In the genomic region with DNA sequence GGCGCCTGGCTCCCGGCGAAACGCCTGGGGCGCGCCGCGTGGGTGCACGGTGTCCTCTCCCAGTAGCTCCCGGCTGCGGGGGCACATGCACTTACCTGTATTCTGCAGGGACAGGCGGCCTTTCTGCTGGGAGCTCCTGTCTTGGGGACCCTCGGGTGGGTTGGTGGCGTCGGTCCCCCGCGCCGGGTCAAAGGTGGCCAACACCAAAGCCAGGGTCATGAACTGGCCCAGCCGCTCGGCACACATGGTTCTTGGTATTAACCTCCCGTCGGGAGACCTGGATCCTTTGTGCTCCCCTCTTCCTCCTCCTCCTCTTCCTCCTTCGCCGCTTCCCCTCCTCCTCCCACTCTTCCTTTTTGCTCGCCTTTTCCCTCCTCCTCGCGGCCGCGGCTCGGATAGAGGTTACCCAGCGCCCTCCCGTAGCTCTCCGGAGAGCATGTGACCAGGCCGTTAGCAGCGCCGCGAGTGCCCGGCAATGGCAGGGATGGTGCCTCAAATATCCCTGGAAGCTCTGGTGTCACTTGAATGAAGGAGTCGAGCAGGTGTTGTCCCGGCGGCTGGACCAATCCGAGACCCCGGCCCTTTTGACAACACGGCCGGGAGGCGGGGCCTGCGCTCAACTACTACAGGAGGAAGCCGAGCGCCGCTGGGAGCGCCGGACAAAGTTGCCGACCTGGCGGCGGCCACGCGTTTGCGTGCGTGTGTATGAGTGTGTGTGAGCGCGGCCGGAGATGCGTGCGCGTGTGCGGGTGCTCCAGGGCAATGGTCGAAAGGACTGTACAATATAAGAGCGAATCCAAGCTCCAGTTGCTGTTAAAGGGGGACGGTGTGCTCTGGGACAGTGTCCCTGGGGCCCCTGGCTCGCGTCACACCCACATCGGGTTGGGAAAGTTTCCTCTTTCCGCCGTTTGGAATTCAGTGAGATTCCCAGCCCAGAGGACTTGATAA, we compare ENCODE assay signal across 1 cellular context.
A peak's percentile ranks its signal among the peaks of the same experiment; 100 is the strongest.
TF ChIP-seq lines count a peak whose summit lies in the region.

A gene with protein sequence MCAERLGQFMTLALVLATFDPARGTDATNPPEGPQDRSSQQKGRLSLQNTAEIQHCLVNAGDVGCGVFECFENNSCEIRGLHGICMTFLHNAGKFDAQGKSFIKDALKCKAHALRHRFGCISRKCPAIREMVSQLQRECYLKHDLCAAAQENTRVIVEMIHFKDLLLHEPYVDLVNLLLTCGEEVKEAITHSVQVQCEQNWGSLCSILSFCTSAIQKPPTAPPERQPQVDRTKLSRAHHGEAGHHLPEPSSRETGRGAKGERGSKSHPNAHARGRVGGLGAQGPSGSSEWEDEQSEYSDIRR (minus strand): TSS at position 467 of the 948 bp plus-strand sequence. CDS start 221 bp downstream, at position 246.

TF ChIP-seq in A549, 52 proteins besides CTCF, POLR2A, EP300 and RAD21 (continued from another document):
- TF ChIP-seq, protein P1, sequence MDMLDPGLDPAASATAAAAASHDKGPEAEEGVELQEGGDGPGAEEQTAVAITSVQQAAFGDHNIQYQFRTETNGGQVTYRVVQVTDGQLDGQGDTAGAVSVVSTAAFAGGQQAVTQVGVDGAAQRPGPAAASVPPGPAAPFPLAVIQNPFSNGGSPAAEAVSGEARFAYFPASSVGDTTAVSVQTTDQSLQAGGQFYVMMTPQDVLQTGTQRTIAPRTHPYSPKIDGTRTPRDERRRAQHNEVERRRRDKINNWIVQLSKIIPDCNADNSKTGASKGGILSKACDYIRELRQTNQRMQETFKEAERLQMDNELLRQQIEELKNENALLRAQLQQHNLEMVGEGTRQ (IDR thresholded peaks at IDR 0.05) = peak; percentile 68
- TF ChIP-seq, protein P2, sequence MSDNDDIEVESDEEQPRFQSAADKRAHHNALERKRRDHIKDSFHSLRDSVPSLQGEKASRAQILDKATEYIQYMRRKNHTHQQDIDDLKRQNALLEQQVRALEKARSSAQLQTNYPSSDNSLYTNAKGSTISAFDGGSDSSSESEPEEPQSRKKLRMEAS (IDR thresholded peaks at IDR 0.05) = peak; percentile 72
- peak; percentile 3; the same call in 1 of the 2 replicates for TF ChIP-seq GATA3 (IDR thresholded peaks at IDR 0.05; ENCODE audit: borderline replicate concordance)
- TF ChIP-seq SMC3 (IDR thresholded peaks at IDR 0.05) = peak; percentile 3; the same call in 1 of the 3 replicates
- TF ChIP-seq, protein P3, sequence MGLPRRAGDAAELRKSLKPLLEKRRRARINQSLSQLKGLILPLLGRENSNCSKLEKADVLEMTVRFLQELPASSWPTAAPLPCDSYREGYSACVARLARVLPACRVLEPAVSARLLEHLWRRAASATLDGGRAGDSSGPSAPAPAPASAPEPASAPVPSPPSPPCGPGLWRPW (IDR thresholded peaks at IDR 0.05) = no peak
- no peak for TF ChIP-seq CHD2 (IDR thresholded peaks at IDR 0.05; ENCODE audit: low read length, partially characterized antibody)
